In the genomic region with DNA sequence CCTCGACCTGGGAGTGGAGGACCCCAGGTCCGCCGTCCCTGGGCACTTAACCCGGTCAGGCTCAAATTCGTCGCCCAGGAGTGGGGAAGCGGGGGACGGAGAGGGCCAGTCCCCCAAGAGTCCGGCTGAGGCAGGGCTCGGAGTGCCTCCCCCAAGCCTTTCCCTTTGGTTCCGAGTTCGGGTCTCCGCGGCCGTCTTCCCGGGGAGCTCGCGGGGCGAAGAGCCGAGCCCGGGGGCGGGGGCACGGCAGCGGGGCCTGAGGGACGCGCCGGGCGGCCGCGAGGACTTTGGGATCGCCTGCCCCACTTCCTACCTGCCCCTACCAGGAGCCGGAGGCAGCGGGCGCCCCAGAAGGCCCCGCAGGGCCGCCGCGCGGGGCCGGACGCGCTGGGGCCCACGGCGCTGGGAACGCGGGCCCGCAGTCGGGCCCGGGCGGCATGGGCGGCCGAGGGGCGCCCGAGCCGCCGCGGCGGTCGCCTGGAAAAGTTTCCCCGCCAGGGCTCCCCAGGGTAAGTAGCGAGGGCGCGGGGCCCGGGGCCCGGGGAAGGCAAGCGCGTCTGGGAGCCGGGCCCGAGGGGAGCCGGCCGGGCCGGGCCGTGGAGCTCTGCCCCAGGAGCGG, we compare ENCODE assay signal across 8 cellular contexts. TPM values are rescaled to one million over a fixed set of nuclear protein-coding genes. Genes with fewer than 3 reads are reported as not detected.
A peak's percentile ranks its signal among the peaks of the same experiment; 100 is the strongest.
DNase-seq lines count a peak whose midpoint lies in the region.

No MANE protein-coding gene starts in this region.

- no peaks in the 10 kb centered on the region for H3K9me3 Mint-ChIP-seq in immature natural killer cell

- H3K36me3 Mint-ChIP-seq in immature natural killer cell, result no peaks in the 10 kb centered on the region

- peak; percentile 82 for DNase-seq in activated CD8-positive, alpha-beta memory T cell treated with anti-CD3 and anti-CD28 coated beads for 24 hours
- no peak for DNase-seq in activated CD8-positive, alpha-beta memory T cell treated with anti-CD3 and anti-CD28 coated beads, Interleukin-2, amount 50 U/mL, for 48 hours
- DNase-seq in NCI-H69 (lab: John Stamatoyannopoulos, UW) (peak; percentile 57), astrocyte of the hippocampus (ENCODE audit: low read depth, low spot score) (peak; percentile 74), immature natural killer cell (peak; percentile 40 to 57 (median 43)), HPDE6-E6E7 (ENCODE audit: extremely low spot score) (no peak), NOMO-1 (lab: John Stamatoyannopoulos, UW; ENCODE audit: unreplicated experiment in 2 of 2) (no peak)
- peak; percentile 61 for DNase-seq in stimulated activated CD8-positive, alpha-beta memory T cell treated with anti-CD3 and anti-CD28 coated beads, Interleukin-4, amount 100 ng/mL, for 48 hours

- peaks cover 13 to 24% (median 16%) of the 10 kb centered on the region in 3 donors for H3K27me3 Mint-ChIP-seq in immature natural killer cell (ENCODE audit: low read depth in 3 of 3)

- H3K4me3 Mint-ChIP-seq in immature natural killer cell, result peak overlapping the region; percentile 86 to 92 (median 91)

- H3K27ac Mint-ChIP-seq in immature natural killer cell, result peak overlapping the region; percentile 84 to 96 (median 92)

- peaks cover 45 to 64% of the 10 kb centered on the region in 2 donors for H3K4me1 Mint-ChIP-seq in immature natural killer cell

RNA-seq across cellular contexts. Expression of a gene that starts 2.8 kb away (rescaled TPM):
- 10 to 100 TPM; 18.2 to 22.8 (median 20.8) TPM for polyA plus RNA-seq in immature natural killer cell

RNA-seq across cellular contexts. Expression of a gene that starts 13.1 kb away (rescaled TPM):
- polyA plus RNA-seq in immature natural killer cell, result 10 to 100 TPM; 28.6 to 73.2 (median 53.5) TPM

RNA-seq across cellular contexts. Expression of a gene that starts 31.9 kb away (rescaled TPM):
- 1 to 10 TPM; 4.1 to 7.4 (median 5.4) TPM for polyA plus RNA-seq in immature natural killer cell

Comparison
In these comparisons a context has a peak if more than half of its experiments do, and no peak if none do; other contexts are left out.
1. DNase-seq: peak in activated CD8-positive, alpha-beta memory T cell treated with anti-CD3 and anti-CD28 coated beads for 24 hours (single experiment), NCI-H69 (single experiment), astrocyte of the hippocampus (single experiment), immature natural killer cell (3 of 3) and stimulated activated CD8-positive, alpha-beta memory T cell treated with anti-CD3 and anti-CD28 coated beads, Interleukin-4, amount 100 ng/mL, for 48 hours (single experiment); none in activated CD8-positive, alpha-beta memory T cell treated with anti-CD3 and anti-CD28 coated beads, Interleukin-2, amount 50 U/mL, for 48 hours (single experiment), HPDE6-E6E7 (single experiment) and NOMO-1 (0 of 2).